6 cellular contexts compared by ENCODE assay signal in the genomic region with DNA sequence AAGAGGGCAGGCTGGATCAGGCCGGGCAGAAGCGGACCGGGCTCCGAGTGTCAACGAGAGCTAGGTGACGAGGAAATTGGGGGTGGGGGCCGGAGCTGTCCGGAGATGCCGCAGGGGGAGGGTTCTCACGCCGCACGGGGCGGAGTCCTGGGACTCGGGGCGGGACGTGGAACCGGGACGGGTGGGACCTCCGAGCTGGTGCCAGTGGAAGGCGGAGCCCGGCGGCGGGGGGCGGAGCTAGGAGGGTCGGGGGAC.
DNase-seq lines count a peak whose midpoint lies in the region; ATAC-seq and TF ChIP-seq lines count a peak whose summit lies in the region.

No MANE protein-coding gene starts in this region.

- ATAC-seq in HG03045 (IDR thresholded peaks at IDR 0.05; ENCODE audit: unreplicated experiment) (peak; percentile 64), GM19023 (IDR thresholded peaks at IDR 0.05; ENCODE audit: unreplicated experiment) (no peak), HG02938 (IDR thresholded peaks at IDR 0.05; ENCODE audit: unreplicated experiment) (no peak)
- peak; percentile 71 for ATAC-seq in effector memory CD8-positive, alpha-beta T cell (replicated peaks)

- H3K36me3 Mint-ChIP-seq in effector memory CD8-positive, alpha-beta T cell (ENCODE audit: insufficient read depth) = peaks cover 24% of the 10 kb centered on the region

- peak overlapping the region; percentile 100 for H3K27ac Mint-ChIP-seq in effector memory CD8-positive, alpha-beta T cell

- H3K4me3 Mint-ChIP-seq in effector memory CD8-positive, alpha-beta T cell = peak overlapping the region; percentile 87

- no peak for TF ChIP-seq CTCF in 22Rv1 (IDR thresholded peaks at IDR 0.05)

- DNase-seq in effector memory CD8-positive, alpha-beta T cell = no peak
- DNase-seq in skeletal muscle cell (ENCODE audit: low read depth) = peak; percentile 95

- H3K4me3 ChIP-seq in skeletal muscle cell (ENCODE audit: low read depth, low read length) = peak overlapping the region; percentile 84

- no peaks in the 10 kb centered on the region for H3K27me3 Mint-ChIP-seq in effector memory CD8-positive, alpha-beta T cell

- peaks cover 32 to 37% of the 10 kb centered on the region in 2 donors for H3K4me1 Mint-ChIP-seq in effector memory CD8-positive, alpha-beta T cell (ENCODE audit: low read depth in 2 of 2)

- no peaks in the 10 kb centered on the region for H3K9me3 Mint-ChIP-seq in effector memory CD8-positive, alpha-beta T cell

- H3K27ac ChIP-seq in 22Rv1 = peak overlapping the region; percentile 97

Comparison
In these comparisons a context has a peak if more than half of its experiments do, and no peak if none do; other contexts are left out.
1. ATAC-seq: peak in HG03045 (single experiment) and effector memory CD8-positive, alpha-beta T cell (single experiment); none in GM19023 (single experiment) and HG02938 (single experiment).